Comparison of ENCODE assay signal across 8 cellular contexts in the genomic region with DNA sequence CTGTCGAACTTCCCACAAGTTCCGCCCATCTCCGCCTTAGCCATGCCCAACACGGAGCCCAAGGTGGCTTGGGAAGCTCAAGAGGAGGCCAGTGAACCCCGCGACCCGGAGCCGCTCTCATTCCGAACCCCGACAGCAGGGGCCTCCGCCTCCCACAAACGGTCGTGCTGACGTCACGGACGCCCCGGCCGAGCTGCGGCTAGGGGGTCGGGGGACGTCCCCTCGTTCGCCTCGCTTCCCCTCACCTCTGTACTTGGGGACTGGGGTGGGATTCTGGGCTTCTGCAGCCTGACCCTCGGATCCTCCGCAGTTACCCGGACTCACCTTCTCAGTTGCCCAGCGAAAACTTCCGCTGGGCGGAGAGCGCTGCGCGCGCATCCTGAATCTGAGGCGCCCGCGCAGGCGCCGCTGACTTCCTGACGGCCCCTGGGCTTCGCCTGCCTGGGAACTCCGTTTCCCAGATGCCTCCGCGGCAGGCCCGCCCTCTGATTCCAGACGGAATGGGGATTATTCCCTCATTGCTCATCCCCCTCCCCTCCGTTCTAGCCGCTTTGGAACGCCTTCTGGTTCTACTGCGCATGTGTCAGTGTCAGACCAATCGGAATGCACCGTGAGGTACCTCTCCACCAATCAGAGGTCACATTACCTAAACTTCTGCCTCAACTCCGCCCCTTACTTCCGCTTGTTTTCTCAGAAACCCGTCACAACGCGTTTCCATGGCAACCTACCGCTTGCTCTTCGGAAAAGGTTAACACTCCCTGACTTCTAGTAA. TPM values are rescaled to one million over a fixed set of nuclear protein-coding genes. Genes with fewer than 3 reads are reported as not detected.
A peak's percentile ranks its signal among the peaks of the same experiment; 100 is the strongest.
DNase-seq lines count a peak whose midpoint lies in the region; ATAC-seq and TF ChIP-seq lines count a peak whose summit lies in the region.

A gene with protein sequence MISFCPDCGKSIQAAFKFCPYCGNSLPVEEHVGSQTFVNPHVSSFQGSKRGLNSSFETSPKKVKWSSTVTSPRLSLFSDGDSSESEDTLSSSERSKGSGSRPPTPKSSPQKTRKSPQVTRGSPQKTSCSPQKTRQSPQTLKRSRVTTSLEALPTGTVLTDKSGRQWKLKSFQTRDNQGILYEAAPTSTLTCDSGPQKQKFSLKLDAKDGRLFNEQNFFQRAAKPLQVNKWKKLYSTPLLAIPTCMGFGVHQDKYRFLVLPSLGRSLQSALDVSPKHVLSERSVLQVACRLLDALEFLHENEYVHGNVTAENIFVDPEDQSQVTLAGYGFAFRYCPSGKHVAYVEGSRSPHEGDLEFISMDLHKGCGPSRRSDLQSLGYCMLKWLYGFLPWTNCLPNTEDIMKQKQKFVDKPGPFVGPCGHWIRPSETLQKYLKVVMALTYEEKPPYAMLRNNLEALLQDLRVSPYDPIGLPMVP (minus strand): TSS at position 351 of the 772 bp plus-strand sequence. CDS start 9,210 bp downstream, outside the sequence.

- no peaks in the 10 kb centered on the region for H3K36me3 Mint-ChIP-seq in natural killer cell

- H3K9me3 Mint-ChIP-seq in natural killer cell = no peaks in the 10 kb centered on the region

- no peaks in the 10 kb centered on the region for H3K27me3 ChIP-seq in H7 (ENCODE audit: control insufficient read depth, insufficient read depth, low read length)

- H3K4me3 ChIP-seq in H7 (ENCODE audit: insufficient read depth, low read depth, low read length) = peak within 1 kb of the TSS; percentile 94

- peak; percentile 23 for TF ChIP-seq CTCF in natural killer cell (IDR thresholded peaks at IDR 0.05)

- H3K4me3 Mint-ChIP-seq in natural killer cell = peak within 1 kb of the TSS; percentile 99

- peak within 1 kb of the TSS; percentile 98 to 100 for H3K27ac Mint-ChIP-seq in natural killer cell

- peak within 1 kb of the TSS; percentile 72 for H3K9ac ChIP-seq in ES-I3 (ENCODE audit: low read depth, low read length)

- peak; percentile 99 for DNase-seq in H7
- peak; percentile 100 for DNase-seq in M059J (ENCODE audit: low read depth)
- DNase-seq in SHP77 (lab: John Stamatoyannopoulos, UW) = peak; percentile 99 to 100
- DNase-seq in activated effector memory CD4-positive, alpha-beta T cell treated with Interleukin-2 at 50 U/mL for 16 hours = peak; percentile 99
- peak; percentile 100 for DNase-seq in fibroblast of peridontal ligament (ENCODE audit: extremely low read depth)
- DNase-seq in natural killer cell = peak; percentile 94
- DNase-seq in stimulated activated naive CD4-positive, alpha-beta T cell treated with Interleukin-2 at 50 U/mL for 16 hours (lab: John Stamatoyannopoulos, UW) = peak; percentile 99

- intact Hi-C loops in natural killer cell (cut with micrococcal nuclease) = loop anchor here (1.0 to 5.0 kb wide), 3 partner anchors 20 to 148 kb away; a partner anchor contains a TSS

- no peaks in the 10 kb centered on the region for H3K27me3 Mint-ChIP-seq in natural killer cell (ENCODE audit: low read depth in 2 of 2)

- H3K36me3 ChIP-seq in ES-I3 (ENCODE audit: insufficient read depth, low read length) (no peaks in the 10 kb centered on the region), H7 (replicated peaks; ENCODE audit: control insufficient read depth, insufficient read depth, low read length) (no peaks in the 10 kb centered on the region)

- ATAC-seq in natural killer cell = peak; percentile 84 to 91 (median 84)

- no peaks in the 10 kb centered on the region for H3K4me1 ChIP-seq in ES-I3 (ENCODE audit: insufficient read depth, low read length)

- peaks cover 33 to 63% of the 10 kb centered on the region in 2 donors for H3K4me1 Mint-ChIP-seq in natural killer cell

- H3K9me3 ChIP-seq in ES-I3 (ENCODE audit: control insufficient read depth, insufficient read depth, low read length) = no peaks in the 10 kb centered on the region

RNA-seq across cellular contexts. Expression of the gene that starts here (rescaled TPM):
- 27.7 and 34.3 TPM in 2 replicates for total RNA-seq in H7 (2014; rRNA removed; shearing (Covaris generic))
- total RNA-seq in M059J (2014; rRNA removed; shearing (Covaris generic)) = 34.0 and 41.9 TPM in 2 replicates
- total RNA-seq in natural killer cell = 100 to 1,000 TPM in 1 of 3 donors, 10 to 100 TPM in 2; 82.7 to 105 (median 93.7) TPM

Comparison
In these comparisons a context has a peak if more than half of its experiments do, and no peak if none do; other contexts are left out.
1. Peak in every context shown above with its lines: DNase-seq, ATAC-seq and H3K4me3 ChIP-seq.